ENCODE assay signal across 18 cellular contexts in the genomic region with DNA sequence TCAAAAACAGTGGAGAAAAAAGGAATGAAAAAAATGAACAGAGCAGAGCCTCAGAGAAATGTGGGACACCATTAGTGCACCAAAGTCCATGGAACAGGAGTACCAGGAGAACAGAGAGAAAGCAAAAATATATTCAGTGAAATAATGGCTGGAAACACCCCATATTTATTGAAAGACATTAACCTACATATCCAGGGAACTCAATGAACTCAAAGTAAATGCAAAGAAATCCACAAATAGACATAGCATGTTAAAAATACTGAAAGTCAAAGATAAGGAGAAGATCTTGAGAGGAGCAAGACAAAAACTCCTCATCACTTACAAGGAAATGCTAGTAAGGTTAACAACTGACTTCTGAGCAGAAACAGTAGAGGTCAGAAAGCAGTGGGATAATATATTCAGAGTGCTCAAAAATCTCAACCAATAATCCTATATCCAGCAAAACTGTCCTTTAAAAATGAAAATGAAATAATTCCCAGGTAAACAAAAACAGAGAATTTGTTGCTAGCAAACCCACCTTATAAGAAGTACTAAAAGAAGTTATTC. TPM values are rescaled to one million over a fixed set of nuclear protein-coding genes. Genes with fewer than 3 reads are reported as not detected.
A peak's percentile ranks its signal among the peaks of the same experiment; 100 is the strongest.
DNase-seq lines count a peak whose midpoint lies in the region; ATAC-seq, FAIRE-seq and TF ChIP-seq lines count a peak whose summit lies in the region.
"Had no signal": no experiment of that assay in that cellular context is flagged by ENCODE, and none has a peak within 500 bp of the region (broad histone marks: within the 10 kb centered on the region; RNA-seq: fewer than 3 reads in every experiment).

No MANE protein-coding gene starts in this region.

- POLR2A ChIA-PET in HepG2 (lab: Yijun Ruan, JAX) = no interaction called here

- no peak overlapping the region for H3K4me3 ChIP-seq in HepG2 (replicated peaks in 1 of 3; ENCODE audit: insufficient read depth in 1 of 3, low read depth in 2 of 3, low read length in 3 of 3)
- no peak overlapping the region for H3K4me3 ChIP-seq in right lobe of liver
- H3K4me3 ChIP-seq in thyroid gland (replicated peaks in 1 of 3) = no peak overlapping the region
- H3K4me3 ChIP-seq: A549, GM23338 had no signal

- BruUV-seq in HepG2 (replicated peaks; lab: Mats Ljungman, UMichigan) = TSS peak; percentile 19

- in situ Hi-C loops in HepG2 (cut with HindIII; ENCODE audit: extremely low pct_ligation_motif_present, low pct_unique_long_range_greater_than_20kb) = no loop called here

- TF ChIP-seq POLR2A in HepG2 (IDR thresholded peaks at IDR 0.05; ENCODE audit: insufficient read depth in 1 of 2, low read depth in 2 of 2, low read length in 2 of 2) = no peak
- no peak for TF ChIP-seq POLR2A in right lobe of liver (IDR thresholded peaks at IDR 0.05)
- no peak for TF ChIP-seq POLR2A in thyroid gland (IDR thresholded peaks at IDR 0.05)

- no peaks in the 10 kb centered on the region for H3K4me1 ChIP-seq in HepG2 (ENCODE audit: insufficient read depth, low read length)
- no peaks in the 10 kb centered on the region for H3K4me1 ChIP-seq in right lobe of liver
- H3K4me1 ChIP-seq in thyroid gland = peaks cover 4 to 12% of the 10 kb centered on the region in 2 donors
- H3K4me1 ChIP-seq: A549, BE2C had no signal

- H3K79me2 ChIP-seq in HepG2 (ENCODE audit: insufficient read depth, low read length) = no peaks in the 10 kb centered on the region

- TF ChIP-seq CTCF in HepG2 (CRISPR knock-in tag; IDR thresholded peaks at IDR 0.05) (no peak), right lobe of liver (IDR thresholded peaks at IDR 0.05) (no peak), thyroid gland (IDR thresholded peaks at IDR 0.05) (no peak)

- H3K36me3 ChIP-seq in HepG2 (replicated peaks in 1 of 2; ENCODE audit: control insufficient read depth in 1 of 2, insufficient read depth in 2 of 2, low read length in 2 of 2) = peaks cover 0 to 30% of the 10 kb centered on the region in 2 experiments; a peak in 2 of 5 replicates
- H3K36me3 ChIP-seq in right lobe of liver = peaks cover 4 to 14% (median 9%) of the 10 kb centered on the region in 4 donors
- H3K36me3 ChIP-seq in thyroid gland = peaks cover 6 to 7% of the 10 kb centered on the region in 2 donors

- CTCF ChIA-PET in HepG2 (lab: Yijun Ruan, JAX; ENCODE audit: low intra/inter-chr PET ratio, low total read pairs) = no interaction called here

- TF ChIP-seq EP300 in HepG2 (IDR thresholded peaks at IDR 0.05; ENCODE audit: low read depth in 2 of 2, low read length in 2 of 2) (no peak), HepG2 (CRISPR knock-in tag; IDR thresholded peaks at IDR 0.05; ENCODE audit: borderline replicate concordance) (no peak)

- H3K36me3 Mint-ChIP-seq in T-helper 17 cell (ENCODE audit: low read depth) = peaks cover 12% of the 10 kb centered on the region

- no peaks in the 10 kb centered on the region for H3K27me3 Mint-ChIP-seq in T-helper 17 cell
- H3K27me3 Mint-ChIP-seq: CD8-positive, alpha-beta memory T cell had no signal

- peaks cover 7% of the 10 kb centered on the region for H3K4me1 Mint-ChIP-seq in T-helper 17 cell
- H3K4me1 Mint-ChIP-seq: CD14-positive monocyte, GM23338, H9 had no signal

- intact Hi-C loops in HepG2 (cut with micrococcal nuclease; ENCODE audit: unreplicated experiment) = loop anchor here (5.0 kb wide), 1 partner anchor 62 kb away; the partner anchor contains the start of gene TPP2
- intact Hi-C loops in right lobe of liver (cut with DNase I) = no loop called here
- intact Hi-C loops in thyroid gland (cut with DNase I) = no loop called here

- no peak overlapping the region for H3K9ac ChIP-seq in HepG2 (ENCODE audit: insufficient read depth, low read depth, low read length)

- H3K9me3 ChIP-seq in HepG2 (ENCODE audit: low read length) (no peaks in the 10 kb centered on the region), right lobe of liver (no peaks in the 10 kb centered on the region), T-helper 17 cell (ENCODE audit: control insufficient read depth, low read length, poor library complexity, severe bottlenecking) (no peaks in the 10 kb centered on the region), thyroid gland (no peaks in the 10 kb centered on the region)
- H3K9me3 ChIP-seq: BE2C had no signal

- ATAC-seq in HepG2 (no peak), right lobe of liver (no peak), T-helper 17 cell (no peak)
- ATAC-seq: A549, GM23338 had no signal

- FAIRE-seq in HepG2 (lab: Jason Lieb, UNC) (no peak), GM19239 (lab: Jason Lieb, UNC) (peak; percentile 4)
- FAIRE-seq: A549 had no signal

- no peak for DNase-seq in HepG2 (ENCODE audit: low spot score)
- no peak for DNase-seq in right lobe of liver
- DNase-seq in GM19239 (ENCODE audit: insufficient read length, low spot score) = no peak
- DNase-seq in T-helper 17 cell = no peak
- DNase-seq in thyroid gland = no peak
- DNase-seq in NCI-H1436 treated with DMSO at 0.1 percent for 48 hours (lab: John Stamatoyannopoulos, UW) = no peak
- no peak for DNase-seq in putamen (ENCODE audit: low spot score)
- DNase-seq: BE2C; Caco-2; CD8-positive, alpha-beta memory T cell; DND-41; GDM1; H9 had no signal

- H4K20me1 ChIP-seq in HepG2 (ENCODE audit: insufficient read depth, low read length) = no peaks in the 10 kb centered on the region

- no peak overlapping the region for H3K27ac ChIP-seq in HepG2 (ENCODE audit: extremely low read length, insufficient read depth, low read length)
- no peak overlapping the region for H3K27ac ChIP-seq in right lobe of liver
- H3K27ac ChIP-seq in thyroid gland = peak overlapping the region; percentile 52 to 59 (median 53)
- H3K27ac ChIP-seq: A549 had no signal

- peak overlapping the region; percentile 51 for H3K27ac Mint-ChIP-seq in T-helper 17 cell
- H3K27ac Mint-ChIP-seq: GM23338, H9 had no signal

- no peak overlapping the region for H3K4me3 Mint-ChIP-seq in T-helper 17 cell
- H3K4me3 Mint-ChIP-seq: CD14-positive monocyte; CD8-positive, alpha-beta memory T cell; GM23338; H9 had no signal

- H3K4me2 ChIP-seq in HepG2 (ENCODE audit: low read depth, low read length) = no peak overlapping the region
- H3K4me2 ChIP-seq: A549, GM23338 had no signal

- H2AFZ ChIP-seq in HepG2 (ENCODE audit: low read length) = no peak overlapping the region
- H2AFZ ChIP-seq: GM23338 had no signal

- no peak for TF ChIP-seq RAD21 in HepG2 (CRISPR knock-in tag; IDR thresholded peaks at IDR 0.05)

- H3K27me3 ChIP-seq in HepG2 (ENCODE audit: control insufficient read depth in 1 of 2, insufficient read depth in 2 of 2, low read length in 2 of 2) (no peaks in the 10 kb centered on the region), right lobe of liver (no peaks in the 10 kb centered on the region), thyroid gland (no peaks in the 10 kb centered on the region)
- H3K27me3 ChIP-seq: BE2C had no signal

TF ChIP-seq in HepG2, 621 proteins besides CTCF, POLR2A, EP300 and RAD21 (continues in another document):
- TF ChIP-seq ZNF317 (CRISPR knock-in tag; IDR thresholded peaks at IDR 0.05) (peak; percentile 93), AHR (CRISPR knock-in tag; IDR thresholded peaks at IDR 0.05) (no peak), ZBTB21 (CRISPR knock-in tag; IDR thresholded peaks at IDR 0.05) (no peak), HIVEP1 (CRISPR knock-in tag; IDR thresholded peaks at IDR 0.05) (no peak), LRRFIP1 (CRISPR knock-in tag; conservative IDR thresholded peaks at IDR 0.05) (no peak)
- TF ChIP-seq, protein P1, sequence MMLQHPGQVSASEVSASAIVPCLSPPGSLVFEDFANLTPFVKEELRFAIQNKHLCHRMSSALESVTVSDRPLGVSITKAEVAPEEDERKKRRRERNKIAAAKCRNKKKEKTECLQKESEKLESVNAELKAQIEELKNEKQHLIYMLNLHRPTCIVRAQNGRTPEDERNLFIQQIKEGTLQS (CRISPR knock-in tag; IDR thresholded peaks at IDR 0.05) = no peak

RNA-seq across cellular contexts. Expression of gene METTL21C, which starts 35.6 kb away (rescaled TPM):
- total RNA-seq in HepG2 (2016; rRNA removed; fragmentation: Illumina TruSeq; extraction: Trizol) = not detected in 2 replicates
- total RNA-seq in HepG2 (2016; cell fraction: cytosol; rRNA removed; fragmentation: Illumina TruSeq; extraction: Trizol; ENCODE audit: low read depth) = not detected in 2 replicates
- total RNA-seq in HepG2 (2016; cell fraction: insoluble cytoplasmic fraction; rRNA removed; fragmentation: Illumina TruSeq; extraction: Trizol) = not detected in 2 replicates
- not detected in 2 replicates for total RNA-seq in HepG2 (2016; cell fraction: membrane; rRNA removed; fragmentation: Illumina TruSeq; extraction: Trizol)
- not detected in 2 replicates for total RNA-seq in HepG2 (2016; cell fraction: nucleus; rRNA removed; fragmentation: Illumina TruSeq; extraction: Trizol)
- polyA plus RNA-seq in HepG2 (2011; rRNA removed) = not detected in 2 replicates
- polyA plus RNA-seq in HepG2 (2011; cell fraction: cytosol; rRNA removed) = not detected in 2 replicates
- polyA plus RNA-seq in HepG2 (2011; cell fraction: nucleus; rRNA removed) = not detected in 2 replicates
- polyA plus RNA-seq in HepG2 (2012) = not detected in 2 replicates
- polyA plus RNA-seq in HepG2 (2016; cell fraction: cytosol; fragmentation: Illumina TruSeq; extraction: Trizol; ENCODE audit: low read depth) = not detected in 2 replicates
- polyA plus RNA-seq in HepG2 (2016; cell fraction: insoluble cytoplasmic fraction; fragmentation: Illumina TruSeq; extraction: Trizol; ENCODE audit: low read depth) = not detected in 2 replicates
- polyA plus RNA-seq in HepG2 (2016; cell fraction: membrane; fragmentation: Illumina TruSeq; extraction: Trizol; ENCODE audit: low read depth) = not detected in 2 replicates
- not detected in 2 replicates for polyA plus RNA-seq in HepG2 (2016; cell fraction: nucleus; fragmentation: Illumina TruSeq; extraction: Trizol; ENCODE audit: insufficient read depth, low read depth)
- not detected in 2 replicates for polyA minus RNA-seq in HepG2 (2011; rRNA and poly(A)+ RNA removed; ENCODE audit: low replicate concordance)
- polyA minus RNA-seq in HepG2 (2011; cell fraction: cytosol; rRNA and poly(A)+ RNA removed) = not detected in 2 replicates
- not detected in 2 replicates for polyA minus RNA-seq in HepG2 (2011; cell fraction: nucleus; rRNA and poly(A)+ RNA removed)
- total RNA-seq in right lobe of liver = not detected
- not detected for total RNA-seq in T-helper 17 cell
- not detected for total RNA-seq in thyroid gland
- total RNA-seq: Caco-2; CD8-positive, alpha-beta memory T cell; GM23338; H9; HT1080 had no signal
- polyA plus RNA-seq: A549; AG04450; CD14-positive monocyte; CD8-positive, alpha-beta memory T cell; GM23338 had no signal

Comparison
In these comparisons a context has a peak if more than half of its experiments do, and no peak if none do; other contexts are left out.
1. H3K27ac ChIP-seq: peak in thyroid gland (3 of 3); none in HepG2 (single experiment) and right lobe of liver (0 of 3).